28 cellular contexts compared by ENCODE assay signal in genomic region chr3:160213181-160213580, GRCh38. TPM values are rescaled to one million over a fixed set of nuclear protein-coding genes. Genes with fewer than 3 reads are reported as not detected.
"Had no signal": no experiment of that assay in that cellular context is flagged by ENCODE, and none has a peak within 500 bp of the region (broad histone marks: within the 10 kb centered on the region; RNA-seq: fewer than 3 reads in every experiment).

No MANE protein-coding gene starts in this region.

- H2AFZ ChIP-seq: hepatocyte had no signal

- H3K4me1 ChIP-seq: lower lobe of right lung, sigmoid colon, testis, thyroid gland, transverse colon, upper lobe of right lung had no signal

- H3K27ac Mint-ChIP-seq: naive B cell; natural killer cell treated with Interleukin-12 subunit alpha and Interleukin-12 subunit beta and Interleukin-15 and Interleukin-18, amount 100 ng/mL, for 72 hours; progenitor cell of endocrine pancreas; stimulated activated naive B cell treated with anti-CD40 and anti-IgM and Interleukin-4, amounts not matched to agents 10 μg/mL and 1 μg/mL and 100 μg/mL, for 72 hours had no signal

- H3K4me2 ChIP-seq: hepatocyte, smooth muscle cell had no signal

- FAIRE-seq: urothelium cell line had no signal

- H3K79me2 ChIP-seq: hepatocyte had no signal

- H3K36me3 Mint-ChIP-seq: naive B cell; natural killer cell treated with Interleukin-12 subunit alpha and Interleukin-12 subunit beta and Interleukin-15 and Interleukin-18, amount 100 ng/mL, for 72 hours; stimulated activated naive B cell treated with anti-CD40 and anti-IgM and Interleukin-4, amounts not matched to agents 10 μg/mL and 1 μg/mL and 100 μg/mL, for 72 hours had no signal

- H3K9me3 Mint-ChIP-seq: naive B cell; natural killer cell treated with Interleukin-12 subunit alpha and Interleukin-12 subunit beta and Interleukin-15 and Interleukin-18, amount 100 ng/mL, for 72 hours; stimulated activated naive B cell treated with anti-CD40 and anti-IgM and Interleukin-4, amounts not matched to agents 10 μg/mL and 1 μg/mL and 100 μg/mL, for 72 hours had no signal

- H3K27ac ChIP-seq: heart right ventricle, hepatocyte, lower lobe of right lung, ovary, sigmoid colon, stomach, testis, thyroid gland, transverse colon, upper lobe of right lung had no signal

- H3K4me3 ChIP-seq: heart right ventricle, hepatocyte, lower lobe of right lung, ovary, sigmoid colon, smooth muscle cell, stomach, testis, thyroid gland, transverse colon, upper lobe of right lung had no signal

- H3K9me3 ChIP-seq: heart right ventricle, lower lobe of right lung, ovary, sigmoid colon, stomach, testis, thyroid gland, transverse colon, upper lobe of right lung had no signal

- H3K27me3 ChIP-seq: ovary, sigmoid colon, stomach, testis, thyroid gland, transverse colon, upper lobe of right lung had no signal

- H3K4me3 Mint-ChIP-seq: naive B cell; natural killer cell treated with Interleukin-12 subunit alpha and Interleukin-12 subunit beta and Interleukin-15 and Interleukin-18, amount 100 ng/mL, for 72 hours; stimulated activated naive B cell treated with anti-CD40 and anti-IgM and Interleukin-4, amounts not matched to agents 10 μg/mL and 1 μg/mL and 100 μg/mL, for 72 hours had no signal

- ATAC-seq: heart right ventricle; left ventricle myocardium superior; lower lobe of right lung; natural killer cell treated with Interleukin-12 subunit alpha and Interleukin-12 subunit beta and Interleukin-15 and Interleukin-18, amount 100 ng/mL, for 72 hours; right cardiac atrium; stimulated activated naive B cell treated with anti-CD40 and anti-IgM and Interleukin-4, amounts not matched to agents 10 μg/mL and 1 μg/mL and 100 μg/mL, for 72 hours; stimulated activated naive CD8-positive, alpha-beta T cell treated with anti-CD3 and anti-CD28 coated beads, Interleukin-15, Interleukin-2, amounts not matched to agents 100 U/mL and 50 U/mL, for 24 hours; upper lobe of right lung had no signal

- H3K36me3 ChIP-seq: heart right ventricle, lower lobe of right lung, ovary, sigmoid colon, stomach, thyroid gland, transverse colon, upper lobe of right lung had no signal

- DNase-seq: heart right ventricle; islet precursor cell; left ventricle myocardium superior; lower lobe of right lung; mammary epithelial cell; mesenchymal stem cell; naive B cell; ovary; retina; right cardiac atrium; sigmoid colon; stimulated activated CD4-positive, alpha-beta T cell treated with anti-CD3 and anti-CD28 coated beads, Interleukin-1b, Interleukin-23, amount 100 ng/mL, for 48 hours; stimulated activated CD4-positive, alpha-beta T cell treated with anti-CD3 and anti-CD28 coated beads, Interleukin-2, amount 100 ng/mL, for 48 hours; stimulated activated CD4-positive, alpha-beta T cell treated with anti-CD3 and anti-CD28 coated beads, Interleukin-4, amount 100 ng/mL, for 4 hours; stimulated activated CD8-positive, alpha-beta memory T cell treated with anti-CD3 and anti-CD28 coated beads, Interleukin-4, amount 100 ng/mL, for 48 hours; stimulated activated naive B cell treated with anti-CD40 and anti-IgM and Interleukin-4, amounts not matched to agents 10 μg/mL and 1 μg/mL and 100 μg/mL, for 72 hours; stimulated activated naive CD8-positive, alpha-beta T cell treated with anti-CD3 and anti-CD28 coated beads, Interleukin-15, Interleukin-2, amounts not matched to agents 100 U/mL and 50 U/mL, for 24 hours; stomach; testis; thyroid gland; transverse colon; upper lobe of right lung had no signal

- H3K4me1 Mint-ChIP-seq: naive B cell; stimulated activated naive B cell treated with anti-CD40 and anti-IgM and Interleukin-4, amounts not matched to agents 10 μg/mL and 1 μg/mL and 100 μg/mL, for 72 hours had no signal

RNA-seq across cellular contexts. Expression of gene C3orf80, which starts 12.0 kb away (rescaled TPM):
- total RNA-seq: mammary epithelial cell; natural killer cell treated with Interleukin-12 subunit alpha and Interleukin-12 subunit beta and Interleukin-15 and Interleukin-18, amount 100 ng/mL, for 72 hours; skeletal muscle tissue had no signal
- polyA plus RNA-seq: mammary epithelial cell had no signal
